ENCODE assay signal across 19 cellular contexts in the genomic region with DNA sequence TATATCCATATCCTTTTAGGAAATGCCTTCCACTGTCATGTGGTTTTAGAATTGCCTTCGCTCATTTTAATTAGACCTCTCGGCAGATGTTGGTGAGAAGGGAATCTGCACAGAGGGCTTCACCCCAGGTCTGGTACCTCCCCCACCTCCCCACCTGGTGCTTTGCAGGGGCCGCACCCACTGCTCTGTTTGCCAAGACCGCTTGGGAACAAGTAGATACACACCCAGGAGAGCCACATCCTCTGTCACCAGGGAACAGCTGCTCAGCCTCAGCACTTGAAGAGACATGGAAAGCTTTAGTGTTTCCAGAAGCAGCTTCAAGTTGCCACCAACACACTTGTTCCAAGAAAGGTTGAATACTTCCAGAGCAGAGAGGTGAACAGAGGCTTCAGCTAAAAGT. TPM values are rescaled to one million over a fixed set of nuclear protein-coding genes. Genes with fewer than 3 reads are reported as not detected.
DNase-seq lines count a peak whose midpoint lies in the region; ATAC-seq, FAIRE-seq and TF ChIP-seq lines count a peak whose summit lies in the region.
"Had no signal": no experiment of that assay in that cellular context is flagged by ENCODE, and none has a peak within 500 bp of the region (broad histone marks: within the 10 kb centered on the region; RNA-seq: fewer than 3 reads in every experiment).

No MANE protein-coding gene starts in this region.

- H3K27me3 ChIP-seq in Caco-2 (replicated peaks; ENCODE audit: control insufficient read depth, insufficient read depth, low read length): no peaks in the 10 kb centered on the region; the same call in 1 of the 2 replicates
- no peaks in the 10 kb centered on the region for H3K27me3 ChIP-seq in CD4-positive, alpha-beta T cell (ENCODE audit: control insufficient read depth, insufficient read depth, low read length)
- H3K27me3 ChIP-seq: vagina had no signal

- CTCF ChIA-PET in Caco-2 (lab: Charles Lee): no interaction called here
- CTCF ChIA-PET in CD4-positive, alpha-beta T cell (lab: Charles Lee): no interaction called here

- H3K27ac ChIP-seq in CD4-positive, alpha-beta T cell (ENCODE audit: low read depth, low read length): no peak overlapping the region
- H3K27ac ChIP-seq: dorsolateral prefrontal cortex, HL-60, vagina had no signal

- H3K27ac Mint-ChIP-seq in Caco-2 (ENCODE audit: unreplicated experiment) (no peak overlapping the region), endothelial cell (ENCODE audit: unreplicated experiment) (no peak overlapping the region)
- no peak overlapping the region for H3K27ac Mint-ChIP-seq in CD4-positive, alpha-beta T cell
- H3K27ac Mint-ChIP-seq: H9 had no signal

- FAIRE-seq in HTR-8/SVneo (lab: Jason Lieb, UNC): no peak

- POLR2A ChIA-PET in Caco-2 (lab: Charles Lee): no interaction called here
- POLR2A ChIA-PET in CD4-positive, alpha-beta T cell (lab: Charles Lee): no interaction called here

- intact Hi-C loops in Caco-2 (cut with micrococcal nuclease; ENCODE audit: unreplicated experiment): no loop called here
- intact Hi-C loops in CD4-positive, alpha-beta T cell (cut with DNase I, micrococcal nuclease): no loop called here

- no peaks in the 10 kb centered on the region for H3K36me3 ChIP-seq in Caco-2 (ENCODE audit: control insufficient read depth, insufficient read depth, low read length)
- H3K36me3 ChIP-seq: BE2C, vagina had no signal

- ATAC-seq in CD4-positive, alpha-beta T cell (ENCODE audit: poor library complexity): no peak

- BruUV-seq in Caco-2 (replicated peaks; lab: Mats Ljungman, UMichigan): no TSS peak

- no peaks in the 10 kb centered on the region for H3K9me3 Mint-ChIP-seq in Caco-2 (ENCODE audit: unreplicated experiment)
- no peaks in the 10 kb centered on the region for H3K9me3 Mint-ChIP-seq in CD4-positive, alpha-beta T cell
- H3K9me3 Mint-ChIP-seq in endothelial cell (ENCODE audit: unreplicated experiment): no peaks in the 10 kb centered on the region
- H3K9me3 Mint-ChIP-seq: H9, neural crest cell had no signal

- no peaks in the 10 kb centered on the region for H3K36me3 Mint-ChIP-seq in Caco-2 (ENCODE audit: insufficient read depth, unreplicated experiment)
- no peaks in the 10 kb centered on the region for H3K36me3 Mint-ChIP-seq in CD4-positive, alpha-beta T cell (ENCODE audit: low read depth)
- H3K36me3 Mint-ChIP-seq in endothelial cell (ENCODE audit: low read depth, unreplicated experiment): no peaks in the 10 kb centered on the region

- H3K27me3 Mint-ChIP-seq in Caco-2 (ENCODE audit: insufficient read depth, unreplicated experiment): peaks cover 3% of the 10 kb centered on the region
- peaks cover 2% of the 10 kb centered on the region for H3K27me3 Mint-ChIP-seq in CD4-positive, alpha-beta T cell
- peaks cover 3% of the 10 kb centered on the region for H3K27me3 Mint-ChIP-seq in endothelial cell (ENCODE audit: unreplicated experiment)

- no peak overlapping the region for H3K4me3 ChIP-seq in Jurkat, Clone E6-1 (ENCODE audit: low read length)
- H3K4me3 ChIP-seq in epithelial cell of esophagus (ENCODE audit: low read length) (no peak overlapping the region), Caco-2 (ENCODE audit: low read depth, low read length) (no peak overlapping the region)
- H3K4me3 ChIP-seq: dorsolateral prefrontal cortex, lung, vagina had no signal

- no peak overlapping the region for H3K4me3 Mint-ChIP-seq in Caco-2 (ENCODE audit: unreplicated experiment)
- no peak overlapping the region for H3K4me3 Mint-ChIP-seq in CD4-positive, alpha-beta T cell
- H3K4me3 Mint-ChIP-seq in endothelial cell (ENCODE audit: unreplicated experiment): no peak overlapping the region
- H3K4me3 Mint-ChIP-seq: H9, neural crest cell had no signal

- no peaks in the 10 kb centered on the region for H3K4me1 ChIP-seq in Caco-2
- H3K4me1 ChIP-seq: BE2C, vagina had no signal

- no peaks in the 10 kb centered on the region for H3K9me3 ChIP-seq in Caco-2
- no peaks in the 10 kb centered on the region for H3K9me3 ChIP-seq in CD4-positive, alpha-beta T cell (ENCODE audit: control insufficient read depth, low read length)
- H3K9me3 ChIP-seq: BE2C, vagina had no signal

- H3K4me1 Mint-ChIP-seq in Caco-2 (ENCODE audit: low read depth, unreplicated experiment) (no peaks in the 10 kb centered on the region), endothelial cell (ENCODE audit: unreplicated experiment) (peaks cover 8% of the 10 kb centered on the region)
- H3K4me1 Mint-ChIP-seq in CD4-positive, alpha-beta T cell (ENCODE audit: low read depth): no peaks in the 10 kb centered on the region
- H3K4me1 Mint-ChIP-seq: H9, neural crest cell had no signal

- DNase-seq in DMS153 (lab: John Stamatoyannopoulos, UW) (peak; percentile 88), NCI-H510A (lab: John Stamatoyannopoulos, UW) (peak; percentile 87), epithelial cell of esophagus (ENCODE audit: low read depth) (peak; percentile 6), Caco-2 (no peak), endothelial cell (ENCODE audit: low spot score) (no peak), HTR-8/SVneo (ENCODE audit: insufficient read length, low spot score) (no peak)
- peak; percentile 50 for DNase-seq in Jurkat, Clone E6-1 (ENCODE audit: low read depth, low spot score)
- DNase-seq in CD4-positive, alpha-beta T cell: no peak
- DNase-seq: aorta; BE2C; dorsolateral prefrontal cortex; GDM1; H9; stimulated activated naive CD4-positive, alpha-beta T cell had no signal

- TF ChIP-seq CTCF in epithelial cell of esophagus (IDR thresholded peaks at IDR 0.05; ENCODE audit: insufficient read depth, low read depth, low read length, missing control alignments) (no peak), Caco-2 (IDR thresholded peaks at IDR 0.05; ENCODE audit: insufficient read depth in 1 of 2, low read depth in 1 of 2, low read length in 1 of 2, severe bottlenecking in 1 of 2, unreplicated experiment in 1 of 2) (no peak), endothelial cell (IDR thresholded peaks at IDR 0.05; ENCODE audit: unreplicated experiment) (no peak)
- no peak for TF ChIP-seq CTCF in CD4-positive, alpha-beta T cell (IDR thresholded peaks at IDR 0.05)

RNA-seq across cellular contexts. Expression of gene LRRC31, which starts 21.8 kb away (rescaled TPM):
- not detected for polyA plus RNA-seq in Jurkat, Clone E6-1 (2012; ENCODE audit: insufficient read depth, insufficient read length)
- 0.64 and 0.70 TPM in 2 replicates for total RNA-seq in Caco-2 (2022)
- not detected for total RNA-seq in CD4-positive, alpha-beta T cell
- 0.23 TPM for total RNA-seq in endothelial cell (ENCODE audit: unreplicated experiment)
- total RNA-seq: aorta, H9, neural crest cell, SK-MEL-5, vagina had no signal

RNA-seq across cellular contexts. Expression of gene LRRC34, which starts 35.2 kb away (rescaled TPM):
- polyA plus RNA-seq in Jurkat, Clone E6-1 (2012; ENCODE audit: insufficient read depth, insufficient read length): 7.4 TPM
- total RNA-seq in Caco-2 (2022) (not detected in 2 replicates), endothelial cell (ENCODE audit: unreplicated experiment) (5.6 TPM)
- total RNA-seq in CD4-positive, alpha-beta T cell: under 1 TPM; 0.22 to 0.52 TPM

RNA-seq across cellular contexts. Expression of gene LRRIQ4, which starts 35.2 kb away (rescaled TPM):
- polyA plus RNA-seq in Jurkat, Clone E6-1 (2012; ENCODE audit: insufficient read depth, insufficient read length): not detected
- total RNA-seq in Caco-2 (2022) (not detected in 2 replicates), endothelial cell (ENCODE audit: unreplicated experiment) (0.38 TPM)
- total RNA-seq in CD4-positive, alpha-beta T cell: not detected
- total RNA-seq: aorta, H9, SK-MEL-5, vagina had no signal
- polyA plus RNA-seq: aorta had no signal

Comparison
In these comparisons a context has a peak if more than half of its experiments do, and no peak if none do; other contexts are left out.
1. DNase-seq: peak in DMS153 (single experiment), Jurkat, Clone E6-1 (single experiment), NCI-H510A (single experiment) and epithelial cell of esophagus (single experiment); none in Caco-2 (0 of 2), CD4-positive, alpha-beta T cell (0 of 10), endothelial cell (single experiment) and HTR-8/SVneo (single experiment).